In the genomic region with DNA sequence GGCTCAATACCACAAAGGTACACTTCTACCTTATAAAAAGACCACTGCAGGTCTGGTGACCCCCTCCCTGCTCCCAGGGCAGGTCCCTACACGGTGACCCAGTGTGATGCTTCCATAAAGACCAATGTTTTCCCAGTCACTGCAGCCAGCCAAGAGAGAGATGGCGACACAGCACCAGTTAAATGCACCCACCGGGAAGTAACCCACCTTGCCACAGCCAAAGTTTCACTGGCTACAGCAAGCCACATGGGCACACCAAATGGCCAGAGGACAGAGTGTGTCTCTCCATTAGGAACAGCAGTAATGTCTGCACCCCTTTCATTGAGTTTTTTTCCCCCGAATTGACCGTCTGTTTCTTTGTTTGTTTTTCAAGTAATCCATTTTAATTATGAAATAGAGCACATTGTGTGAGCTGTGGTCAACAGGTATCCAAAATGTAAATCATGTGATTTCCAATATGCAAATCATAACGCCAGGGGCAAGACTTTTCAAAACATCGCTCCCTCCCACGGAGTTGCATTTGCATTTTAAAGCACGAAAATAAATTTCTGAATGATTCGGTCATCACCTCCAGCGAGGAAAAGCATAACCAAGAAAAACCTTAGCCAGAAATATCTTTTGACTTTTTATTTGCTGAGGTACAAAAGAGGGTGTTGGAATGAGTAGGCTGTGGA, we compare ENCODE assay signal across 10 cellular contexts. TPM values are rescaled to one million over a fixed set of nuclear protein-coding genes. Genes with fewer than 3 reads are reported as not detected.
DNase-seq lines count a peak whose midpoint lies in the region; ATAC-seq and TF ChIP-seq lines count a peak whose summit lies in the region.
"Had no signal": no experiment of that assay in that cellular context is flagged by ENCODE, and none has a peak within 500 bp of the region (broad histone marks: within the 10 kb centered on the region; RNA-seq: fewer than 3 reads in every experiment).

No MANE protein-coding gene starts in this region.

- intact Hi-C loops in activated T-helper 1 cell treated with anti-CD3 and anti-CD28 coated beads, Interleukin-12 subunit alpha, Interleukin-12 subunit beta, Interleukin-2, Interleukin-4 antibody, amounts not matched to agents 30 ng/mL and 10 ng/mL and 1 ng/mL, durations not matched to agents 14 hours and 24 hours and 36 hours (cut with micrococcal nuclease): no loop called here
- intact Hi-C loops in posterior vena cava (cut with DNase I): no loop called here

- CTCF ChIA-PET in WTC11 (lab: Charles Lee): interaction anchor here (1.0 to 1.1 kb wide), 3 partner anchors 12 to 67 kb away, joined by 3 read pairs; no protein-coding TSS in a partner anchor

- no peaks in the 10 kb centered on the region for H4K20me1 ChIP-seq in smooth muscle cell (ENCODE audit: low read depth)

- H3K27me3 ChIP-seq in smooth muscle cell (ENCODE audit: low read depth): peaks cover 8% of the 10 kb centered on the region

- H3K27ac ChIP-seq in smooth muscle cell (ENCODE audit: low read depth): peak overlapping the region; percentile 71

- H3K27ac Mint-ChIP-seq in WTC11: peak overlapping the region; percentile 66
- H3K27ac Mint-ChIP-seq in activated T-helper 1 cell treated with anti-CD3 and anti-CD28 coated beads, Interleukin-12 subunit alpha, Interleukin-12 subunit beta, Interleukin-2, Interleukin-4 antibody, amounts not matched to agents 30 ng/mL and 10 ng/mL and 1 ng/mL, durations not matched to agents 14 hours and 24 hours and 36 hours: no peak overlapping the region

- H3K9me3 Mint-ChIP-seq in WTC11: no peaks in the 10 kb centered on the region
- no peaks in the 10 kb centered on the region for H3K9me3 Mint-ChIP-seq in activated T-helper 1 cell treated with anti-CD3 and anti-CD28 coated beads, Interleukin-12 subunit alpha, Interleukin-12 subunit beta, Interleukin-2, Interleukin-4 antibody, amounts not matched to agents 30 ng/mL and 10 ng/mL and 1 ng/mL, durations not matched to agents 14 hours and 24 hours and 36 hours

- TF ChIP-seq CTCF in WTC11 (IDR thresholded peaks at IDR 0.05): no peak
- TF ChIP-seq CTCF in smooth muscle cell (IDR thresholded peaks at IDR 0.05; ENCODE audit: borderline replicate concordance, insufficient read depth, poor library complexity, severe bottlenecking): no peak

- H3K79me2 ChIP-seq in smooth muscle cell (ENCODE audit: low read depth): no peaks in the 10 kb centered on the region

- H3K4me1 Mint-ChIP-seq in WTC11: peaks cover 26% of the 10 kb centered on the region
- no peaks in the 10 kb centered on the region for H3K4me1 Mint-ChIP-seq in activated T-helper 1 cell treated with anti-CD3 and anti-CD28 coated beads, Interleukin-12 subunit alpha, Interleukin-12 subunit beta, Interleukin-2, Interleukin-4 antibody, amounts not matched to agents 30 ng/mL and 10 ng/mL and 1 ng/mL, durations not matched to agents 14 hours and 24 hours and 36 hours (ENCODE audit: low read depth)

- H3F3A ChIP-seq in smooth muscle cell (ENCODE audit: low read depth): peaks cover 9% of the 10 kb centered on the region

- H2AFZ ChIP-seq in smooth muscle cell (ENCODE audit: low read depth): no peak overlapping the region

- peak; percentile 61 for DNase-seq in HCEC 1CT
- DNase-seq in WTC11 (ENCODE audit: low spot score): peak; percentile 44
- DNase-seq in fibroblast of peridontal ligament (ENCODE audit: extremely low read depth): peak; percentile 78
- no peak for DNase-seq in smooth muscle cell (lab: John Stamatoyannopoulos, UW; ENCODE audit: unreplicated experiment)
- DNase-seq in NCI-H1436 treated with DMSO at 0.1 percent for 48 hours (lab: John Stamatoyannopoulos, UW): no peak
- no peak for DNase-seq in activated T-helper 1 cell treated with anti-CD3 and anti-CD28 coated beads, Interleukin-12 subunit alpha, Interleukin-12 subunit beta, Interleukin-2, Interleukin-4 antibody, amounts not matched to agents 30 ng/mL and 10 ng/mL and 1 ng/mL, durations not matched to agents 14 hours and 24 hours and 36 hours (ENCODE audit: low spot score)
- no peak for DNase-seq in posterior vena cava (ENCODE audit: low spot score)
- DNase-seq: DMS153, NCI-H510A treated with DMSO at 0.1 percent for 48 hours had no signal

- H3K4me3 ChIP-seq in smooth muscle cell: no peak overlapping the region

- peak overlapping the region; percentile 52 for H3K9ac ChIP-seq in smooth muscle cell (ENCODE audit: low read depth)

- peaks cover 13% of the 10 kb centered on the region for H3K4me1 ChIP-seq in smooth muscle cell (ENCODE audit: low read depth)

- peak overlapping the region; percentile 43 for H3K4me3 Mint-ChIP-seq in WTC11
- no peak overlapping the region for H3K4me3 Mint-ChIP-seq in activated T-helper 1 cell treated with anti-CD3 and anti-CD28 coated beads, Interleukin-12 subunit alpha, Interleukin-12 subunit beta, Interleukin-2, Interleukin-4 antibody, amounts not matched to agents 30 ng/mL and 10 ng/mL and 1 ng/mL, durations not matched to agents 14 hours and 24 hours and 36 hours

- peak; percentile 70 for ATAC-seq in WTC11
- ATAC-seq in HG03354 (IDR thresholded peaks at IDR 0.05; ENCODE audit: poor library complexity, severe bottlenecking, unreplicated experiment): no peak

- no peaks in the 10 kb centered on the region for H3K36me3 Mint-ChIP-seq in WTC11
- no peaks in the 10 kb centered on the region for H3K36me3 Mint-ChIP-seq in activated T-helper 1 cell treated with anti-CD3 and anti-CD28 coated beads, Interleukin-12 subunit alpha, Interleukin-12 subunit beta, Interleukin-2, Interleukin-4 antibody, amounts not matched to agents 30 ng/mL and 10 ng/mL and 1 ng/mL, durations not matched to agents 14 hours and 24 hours and 36 hours (ENCODE audit: low read depth)

- H3K27me3 Mint-ChIP-seq in WTC11 (ENCODE audit: low read depth): peaks cover 5% of the 10 kb centered on the region; the same call in 1 of the 2 replicates
- peaks cover 25% of the 10 kb centered on the region for H3K27me3 Mint-ChIP-seq in activated T-helper 1 cell treated with anti-CD3 and anti-CD28 coated beads, Interleukin-12 subunit alpha, Interleukin-12 subunit beta, Interleukin-2, Interleukin-4 antibody, amounts not matched to agents 30 ng/mL and 10 ng/mL and 1 ng/mL, durations not matched to agents 14 hours and 24 hours and 36 hours (ENCODE audit: insufficient read depth)

- no peaks in the 10 kb centered on the region for H3K36me3 ChIP-seq in smooth muscle cell (ENCODE audit: low read depth)

- WGBS in smooth muscle cell (ENCODE audit: low lambda C conversion rate): 11% methylated on average over 11 of the region's 11 CpGs

- peak overlapping the region; percentile 71 for H3K4me2 ChIP-seq in smooth muscle cell

- POLR2A ChIA-PET in WTC11 (lab: Charles Lee): no interaction called here

- no peaks in the 10 kb centered on the region for H3K9me3 ChIP-seq in smooth muscle cell (replicated peaks; ENCODE audit: low read depth)

TF ChIP-seq in WTC11, 78 proteins besides CTCF, POLR2A, EP300 and RAD21:
- TF ChIP-seq NFYB (CRISPR knock-in tag; conservative IDR thresholded peaks at IDR 0.05; ENCODE audit: low read depth) (no peak), FOXK1 (CRISPR knock-in tag; IDR thresholded peaks at IDR 0.05) (no peak)
- TF ChIP-seq, protein P1, sequence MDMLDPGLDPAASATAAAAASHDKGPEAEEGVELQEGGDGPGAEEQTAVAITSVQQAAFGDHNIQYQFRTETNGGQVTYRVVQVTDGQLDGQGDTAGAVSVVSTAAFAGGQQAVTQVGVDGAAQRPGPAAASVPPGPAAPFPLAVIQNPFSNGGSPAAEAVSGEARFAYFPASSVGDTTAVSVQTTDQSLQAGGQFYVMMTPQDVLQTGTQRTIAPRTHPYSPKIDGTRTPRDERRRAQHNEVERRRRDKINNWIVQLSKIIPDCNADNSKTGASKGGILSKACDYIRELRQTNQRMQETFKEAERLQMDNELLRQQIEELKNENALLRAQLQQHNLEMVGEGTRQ (CRISPR knock-in tag; IDR thresholded peaks at IDR 0.05): peak; percentile 40
TF ChIP-seq in WTC11: peak in this region for 1.

RNA-seq across cellular contexts. Expression of gene EML1, which starts 48.9 kb away (rescaled TPM):
- total RNA-seq in WTC11 (2021) (10.9 to 16.1 TPM (median 11.4 TPM) in 3 replicates), smooth muscle cell (16.5 and 31.2 TPM in 2 replicates), posterior vena cava (10 to 100 TPM; 83.1 to 92.6 TPM)
- 13.0 and 14.4 TPM in 2 replicates for polyA plus RNA-seq in smooth muscle cell
- total RNA-seq in activated T-helper 1 cell treated with anti-CD3 and anti-CD28 coated beads, Interleukin-12 subunit alpha, Interleukin-12 subunit beta, Interleukin-2, Interleukin-4 antibody, amounts not matched to agents 30 ng/mL and 10 ng/mL and 1 ng/mL, durations not matched to agents 14 hours and 24 hours and 36 hours: 0.76 and 0.91 TPM in 2 replicates

Comparison
In these comparisons a context has a peak if more than half of its experiments do, and no peak if none do; other contexts are left out.
1. DNase-seq: peak in HCEC 1CT (single experiment), WTC11 (single experiment) and fibroblast of peridontal ligament (single experiment); none in smooth muscle cell (single experiment), NCI-H1436 treated with DMSO at 0.1 percent for 48 hours (single experiment), activated T-helper 1 cell treated with anti-CD3 and anti-CD28 coated beads, Interleukin-12 subunit alpha, Interleukin-12 subunit beta, Interleukin-2, Interleukin-4 antibody, amounts not matched to agents 30 ng/mL and 10 ng/mL and 1 ng/mL, durations not matched to agents 14 hours and 24 hours and 36 hours (single experiment) and posterior vena cava (single experiment).